Comparison of ENCODE assay signal across 1 cellular context in genomic region chr6:13229205-13230085, GRCh38.
TF ChIP-seq lines count a peak whose summit lies in the region.

No MANE protein-coding gene starts in this region.

TF ChIP-seq in HepG2, 621 proteins besides CTCF, POLR2A, EP300 and RAD21 (continued from another document and continues in another):
- TF ChIP-seq, protein P1, sequence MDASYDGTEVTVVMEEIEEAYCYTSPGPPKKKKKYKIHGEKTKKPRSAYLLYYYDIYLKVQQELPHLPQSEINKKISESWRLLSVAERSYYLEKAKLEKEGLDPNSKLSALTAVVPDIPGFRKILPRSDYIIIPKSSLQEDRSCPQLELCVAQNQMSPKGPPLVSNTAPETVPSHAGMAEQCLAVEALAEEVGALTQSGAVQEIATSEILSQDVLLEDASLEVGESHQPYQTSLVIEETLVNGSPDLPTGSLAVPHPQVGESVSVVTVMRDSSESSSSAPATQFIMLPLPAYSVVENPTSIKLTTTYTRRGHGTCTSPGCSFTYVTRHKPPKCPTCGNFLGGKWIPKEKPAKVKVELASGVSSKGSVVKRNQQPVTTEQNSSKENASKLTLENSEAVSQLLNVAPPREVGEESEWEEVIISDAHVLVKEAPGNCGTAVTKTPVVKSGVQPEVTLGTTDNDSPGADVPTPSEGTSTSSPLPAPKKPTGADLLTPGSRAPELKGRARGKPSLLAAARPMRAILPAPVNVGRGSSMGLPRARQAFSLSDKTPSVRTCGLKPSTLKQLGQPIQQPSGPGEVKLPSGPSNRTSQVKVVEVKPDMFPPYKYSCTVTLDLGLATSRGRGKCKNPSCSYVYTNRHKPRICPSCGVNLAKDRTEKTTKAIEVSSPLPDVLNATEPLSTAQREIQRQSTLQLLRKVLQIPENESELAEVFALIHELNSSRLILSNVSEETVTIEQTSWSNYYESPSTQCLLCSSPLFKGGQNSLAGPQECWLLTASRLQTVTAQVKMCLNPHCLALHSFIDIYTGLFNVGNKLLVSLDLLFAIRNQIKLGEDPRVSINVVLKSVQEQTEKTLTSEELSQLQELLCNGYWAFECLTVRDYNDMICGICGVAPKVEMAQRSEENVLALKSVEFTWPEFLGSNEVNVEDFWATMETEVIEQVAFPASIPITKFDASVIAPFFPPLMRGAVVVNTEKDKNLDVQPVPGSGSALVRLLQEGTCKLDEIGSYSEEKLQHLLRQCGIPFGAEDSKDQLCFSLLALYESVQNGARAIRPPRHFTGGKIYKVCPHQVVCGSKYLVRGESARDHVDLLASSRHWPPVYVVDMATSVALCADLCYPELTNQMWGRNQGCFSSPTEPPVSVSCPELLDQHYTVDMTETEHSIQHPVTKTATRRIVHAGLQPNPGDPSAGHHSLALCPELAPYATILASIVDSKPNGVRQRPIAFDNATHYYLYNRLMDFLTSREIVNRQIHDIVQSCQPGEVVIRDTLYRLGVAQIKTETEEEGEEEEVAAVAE (CRISPR knock-in tag; IDR thresholded peaks at IDR 0.05; ENCODE audit: borderline replicate concordance): no peak
- TF ChIP-seq NCOA2 (CRISPR knock-in tag; IDR thresholded peaks at IDR 0.05) (no peak), ZNF687 (CRISPR knock-in tag; IDR thresholded peaks at IDR 0.05) (0 out of 2 replicates have a peak, but pooled peaks have one; percentile 24), HMG20B (CRISPR knock-in tag; conservative IDR thresholded peaks at IDR 0.05) (no peak), PCBP2 (optimal IDR thresholded peaks at IDR 0.05; ENCODE audit: low read depth, low read length, poor library complexity, severe bottlenecking) (peak; percentile 55), HNF4G (IDR thresholded peaks at IDR 0.05; ENCODE audit: borderline replicate concordance, low read depth, low read length) (peak; percentile 34; the same call in 1 of the 2 replicates), HNF4G (CRISPR knock-in tag; IDR thresholded peaks at IDR 0.05; ENCODE audit: borderline replicate concordance, low read depth) (no peak), ZNF296 (CRISPR knock-in tag; conservative IDR thresholded peaks at IDR 0.05) (no peak), TOE1 (CRISPR knock-in tag; IDR thresholded peaks at IDR 0.05) (no peak), RORA (CRISPR knock-in tag; IDR thresholded peaks at IDR 0.05) (no peak), SALL1 (CRISPR knock-in tag; IDR thresholded peaks at IDR 0.05) (peak; percentile 35; the same call in 1 of the 2 replicates), FOXK2 (IDR thresholded peaks at IDR 0.05) (no peak), TGIF2 (CRISPR knock-in tag; IDR thresholded peaks at IDR 0.05) (no peak), BORCS8-MEF2B (CRISPR knock-in tag; IDR thresholded peaks at IDR 0.05) (no peak), ZMYM4 (CRISPR knock-in tag; IDR thresholded peaks at IDR 0.05) (0 out of 2 replicates have a peak, but pooled peaks have one; percentile 15), SOX6 (IDR thresholded peaks at IDR 0.05) (no peak), SOX6 (CRISPR knock-in tag; IDR thresholded peaks at IDR 0.05) (0 out of 2 replicates have a peak, but pooled peaks have one; percentile 19), ZFP41 (CRISPR knock-in tag; IDR thresholded peaks at IDR 0.05; ENCODE audit: borderline replicate concordance) (no peak), MEIS1 (CRISPR knock-in tag; IDR thresholded peaks at IDR 0.05; ENCODE audit: borderline replicate concordance) (0 out of 2 replicates have a peak, but pooled peaks have one; percentile 14), MNT (IDR thresholded peaks at IDR 0.05) (peak; percentile 59), NR2F6 (IDR thresholded peaks at IDR 0.05) (no peak), NR2F6 (CRISPR knock-in tag; IDR thresholded peaks at IDR 0.05) (no peak), KAT7 (CRISPR knock-in tag; IDR thresholded peaks at IDR 0.05; ENCODE audit: borderline replicate concordance) (no peak), ZNF281 (CRISPR knock-in tag; IDR thresholded peaks at IDR 0.05; ENCODE audit: borderline replicate concordance) (no peak)
- TF ChIP-seq, protein P2, sequence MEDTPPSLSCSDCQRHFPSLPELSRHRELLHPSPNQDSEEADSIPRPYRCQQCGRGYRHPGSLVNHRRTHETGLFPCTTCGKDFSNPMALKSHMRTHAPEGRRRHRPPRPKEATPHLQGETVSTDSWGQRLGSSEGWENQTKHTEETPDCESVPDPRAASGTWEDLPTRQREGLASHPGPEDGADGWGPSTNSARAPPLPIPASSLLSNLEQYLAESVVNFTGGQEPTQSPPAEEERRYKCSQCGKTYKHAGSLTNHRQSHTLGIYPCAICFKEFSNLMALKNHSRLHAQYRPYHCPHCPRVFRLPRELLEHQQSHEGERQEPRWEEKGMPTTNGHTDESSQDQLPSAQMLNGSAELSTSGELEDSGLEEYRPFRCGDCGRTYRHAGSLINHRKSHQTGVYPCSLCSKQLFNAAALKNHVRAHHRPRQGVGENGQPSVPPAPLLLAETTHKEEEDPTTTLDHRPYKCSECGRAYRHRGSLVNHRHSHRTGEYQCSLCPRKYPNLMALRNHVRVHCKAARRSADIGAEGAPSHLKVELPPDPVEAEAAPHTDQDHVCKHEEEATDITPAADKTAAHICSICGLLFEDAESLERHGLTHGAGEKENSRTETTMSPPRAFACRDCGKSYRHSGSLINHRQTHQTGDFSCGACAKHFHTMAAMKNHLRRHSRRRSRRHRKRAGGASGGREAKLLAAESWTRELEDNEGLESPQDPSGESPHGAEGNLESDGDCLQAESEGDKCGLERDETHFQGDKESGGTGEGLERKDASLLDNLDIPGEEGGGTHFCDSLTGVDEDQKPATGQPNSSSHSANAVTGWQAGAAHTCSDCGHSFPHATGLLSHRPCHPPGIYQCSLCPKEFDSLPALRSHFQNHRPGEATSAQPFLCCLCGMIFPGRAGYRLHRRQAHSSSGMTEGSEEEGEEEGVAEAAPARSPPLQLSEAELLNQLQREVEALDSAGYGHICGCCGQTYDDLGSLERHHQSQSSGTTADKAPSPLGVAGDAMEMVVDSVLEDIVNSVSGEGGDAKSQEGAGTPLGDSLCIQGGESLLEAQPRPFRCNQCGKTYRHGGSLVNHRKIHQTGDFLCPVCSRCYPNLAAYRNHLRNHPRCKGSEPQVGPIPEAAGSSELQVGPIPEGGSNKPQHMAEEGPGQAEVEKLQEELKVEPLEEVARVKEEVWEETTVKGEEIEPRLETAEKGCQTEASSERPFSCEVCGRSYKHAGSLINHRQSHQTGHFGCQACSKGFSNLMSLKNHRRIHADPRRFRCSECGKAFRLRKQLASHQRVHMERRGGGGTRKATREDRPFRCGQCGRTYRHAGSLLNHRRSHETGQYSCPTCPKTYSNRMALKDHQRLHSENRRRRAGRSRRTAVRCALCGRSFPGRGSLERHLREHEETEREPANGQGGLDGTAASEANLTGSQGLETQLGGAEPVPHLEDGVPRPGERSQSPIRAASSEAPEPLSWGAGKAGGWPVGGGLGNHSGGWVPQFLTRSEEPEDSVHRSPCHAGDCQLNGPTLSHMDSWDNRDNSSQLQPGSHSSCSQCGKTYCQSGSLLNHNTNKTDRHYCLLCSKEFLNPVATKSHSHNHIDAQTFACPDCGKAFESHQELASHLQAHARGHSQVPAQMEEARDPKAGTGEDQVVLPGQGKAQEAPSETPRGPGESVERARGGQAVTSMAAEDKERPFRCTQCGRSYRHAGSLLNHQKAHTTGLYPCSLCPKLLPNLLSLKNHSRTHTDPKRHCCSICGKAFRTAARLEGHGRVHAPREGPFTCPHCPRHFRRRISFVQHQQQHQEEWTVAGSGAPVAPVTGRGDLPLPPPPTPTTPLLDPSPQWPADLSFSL (CRISPR knock-in tag; IDR thresholded peaks at IDR 0.05): no peak
- TF ChIP-seq, protein P3, sequence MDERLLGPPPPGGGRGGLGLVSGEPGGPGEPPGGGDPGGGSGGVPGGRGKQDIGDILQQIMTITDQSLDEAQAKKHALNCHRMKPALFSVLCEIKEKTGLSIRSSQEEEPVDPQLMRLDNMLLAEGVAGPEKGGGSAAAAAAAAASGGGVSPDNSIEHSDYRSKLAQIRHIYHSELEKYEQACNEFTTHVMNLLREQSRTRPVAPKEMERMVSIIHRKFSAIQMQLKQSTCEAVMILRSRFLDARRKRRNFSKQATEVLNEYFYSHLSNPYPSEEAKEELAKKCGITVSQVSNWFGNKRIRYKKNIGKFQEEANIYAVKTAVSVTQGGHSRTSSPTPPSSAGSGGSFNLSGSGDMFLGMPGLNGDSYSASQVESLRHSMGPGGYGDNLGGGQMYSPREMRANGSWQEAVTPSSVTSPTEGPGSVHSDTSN (CRISPR knock-in tag; IDR thresholded peaks at IDR 0.05): no peak
- TF ChIP-seq, protein P4, sequence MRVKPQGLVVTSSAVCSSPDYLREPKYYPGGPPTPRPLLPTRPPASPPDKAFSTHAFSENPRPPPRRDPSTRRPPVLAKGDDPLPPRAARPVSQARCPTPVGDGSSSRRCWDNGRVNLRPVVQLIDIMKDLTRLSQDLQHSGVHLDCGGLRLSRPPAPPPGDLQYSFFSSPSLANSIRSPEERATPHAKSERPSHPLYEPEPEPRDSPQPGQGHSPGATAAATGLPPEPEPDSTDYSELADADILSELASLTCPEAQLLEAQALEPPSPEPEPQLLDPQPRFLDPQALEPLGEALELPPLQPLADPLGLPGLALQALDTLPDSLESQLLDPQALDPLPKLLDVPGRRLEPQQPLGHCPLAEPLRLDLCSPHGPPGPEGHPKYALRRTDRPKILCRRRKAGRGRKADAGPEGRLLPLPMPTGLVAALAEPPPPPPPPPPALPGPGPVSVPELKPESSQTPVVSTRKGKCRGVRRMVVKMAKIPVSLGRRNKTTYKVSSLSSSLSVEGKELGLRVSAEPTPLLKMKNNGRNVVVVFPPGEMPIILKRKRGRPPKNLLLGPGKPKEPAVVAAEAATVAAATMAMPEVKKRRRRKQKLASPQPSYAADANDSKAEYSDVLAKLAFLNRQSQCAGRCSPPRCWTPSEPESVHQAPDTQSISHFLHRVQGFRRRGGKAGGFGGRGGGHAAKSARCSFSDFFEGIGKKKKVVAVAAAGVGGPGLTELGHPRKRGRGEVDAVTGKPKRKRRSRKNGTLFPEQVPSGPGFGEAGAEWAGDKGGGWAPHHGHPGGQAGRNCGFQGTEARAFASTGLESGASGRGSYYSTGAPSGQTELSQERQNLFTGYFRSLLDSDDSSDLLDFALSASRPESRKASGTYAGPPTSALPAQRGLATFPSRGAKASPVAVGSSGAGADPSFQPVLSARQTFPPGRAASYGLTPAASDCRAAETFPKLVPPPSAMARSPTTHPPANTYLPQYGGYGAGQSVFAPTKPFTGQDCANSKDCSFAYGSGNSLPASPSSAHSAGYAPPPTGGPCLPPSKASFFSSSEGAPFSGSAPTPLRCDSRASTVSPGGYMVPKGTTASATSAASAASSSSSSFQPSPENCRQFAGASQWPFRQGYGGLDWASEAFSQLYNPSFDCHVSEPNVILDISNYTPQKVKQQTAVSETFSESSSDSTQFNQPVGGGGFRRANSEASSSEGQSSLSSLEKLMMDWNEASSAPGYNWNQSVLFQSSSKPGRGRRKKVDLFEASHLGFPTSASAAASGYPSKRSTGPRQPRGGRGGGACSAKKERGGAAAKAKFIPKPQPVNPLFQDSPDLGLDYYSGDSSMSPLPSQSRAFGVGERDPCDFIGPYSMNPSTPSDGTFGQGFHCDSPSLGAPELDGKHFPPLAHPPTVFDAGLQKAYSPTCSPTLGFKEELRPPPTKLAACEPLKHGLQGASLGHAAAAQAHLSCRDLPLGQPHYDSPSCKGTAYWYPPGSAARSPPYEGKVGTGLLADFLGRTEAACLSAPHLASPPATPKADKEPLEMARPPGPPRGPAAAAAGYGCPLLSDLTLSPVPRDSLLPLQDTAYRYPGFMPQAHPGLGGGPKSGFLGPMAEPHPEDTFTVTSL (CRISPR knock-in tag; IDR thresholded peaks at IDR 0.05; ENCODE audit: borderline replicate concordance): no peak
